17 cellular contexts compared by ENCODE assay signal in the genomic region with DNA sequence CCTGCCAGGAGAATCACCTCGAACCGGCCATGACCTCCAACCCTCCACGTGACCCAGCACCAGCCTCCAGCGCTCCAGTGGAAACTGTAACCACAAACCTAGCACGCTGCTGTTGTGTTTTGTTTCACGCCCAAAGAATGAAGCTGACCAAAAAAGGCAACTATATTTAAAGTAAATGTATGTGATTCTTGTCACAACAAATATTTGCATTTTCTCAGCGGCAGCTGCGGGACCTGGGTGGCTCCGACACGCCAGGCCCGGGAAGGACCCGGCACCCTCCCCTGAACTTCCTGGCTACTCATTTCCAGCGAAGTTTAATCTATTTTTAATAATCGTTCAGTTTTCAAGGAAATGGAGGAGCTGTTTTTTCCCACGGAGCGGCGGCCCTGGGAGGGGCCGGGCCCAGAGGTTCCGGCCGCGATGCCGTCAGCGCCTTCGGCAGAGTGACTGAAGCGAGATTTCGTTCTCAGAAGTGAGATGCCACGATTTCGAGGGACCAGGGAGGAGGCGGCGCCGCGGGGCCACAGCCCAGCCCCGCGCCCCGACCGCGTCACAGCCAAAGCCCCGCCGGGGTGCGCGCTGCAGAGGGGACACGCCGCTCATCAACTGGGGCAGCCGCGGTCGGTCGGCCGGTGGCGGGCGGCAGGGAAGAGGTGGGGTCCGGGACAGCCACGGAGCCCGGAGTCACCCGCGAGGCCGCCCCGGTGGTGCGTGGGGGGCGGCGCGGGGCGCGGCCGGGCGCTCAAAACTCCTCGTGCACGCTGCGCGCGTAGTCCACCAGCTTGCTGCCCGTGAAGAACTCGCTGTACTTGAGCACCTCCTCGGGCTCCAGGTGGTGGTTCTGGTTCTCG. TPM values are rescaled to one million over a fixed set of nuclear protein-coding genes. Genes with fewer than 3 reads are reported as not detected.
DNase-seq lines count a peak whose midpoint lies in the region; ATAC-seq, FAIRE-seq and TF ChIP-seq lines count a peak whose summit lies in the region.
"Had no signal": no experiment of that assay in that cellular context is flagged by ENCODE, and none has a peak within 500 bp of the region (broad histone marks: within the 10 kb centered on the region; RNA-seq: fewer than 3 reads in every experiment).

No MANE protein-coding gene starts in this region.

- CTCF ChIA-PET in K562 (lab: Yijun Ruan, JAX; ENCODE audit: low intra/inter-chr PET ratio): no interaction called here

- no peak for DNase-seq in heart left ventricle
- no peak for DNase-seq in Right ventricle myocardium inferior (ENCODE audit: missing footprints)
- no peak for DNase-seq in activated CD4-positive, alpha-beta T cell treated with anti-CD3 and anti-CD28 coated beads, Interleukin-2, amount 10 ng/mL, durations not matched to agents 24 days and 14 days
- peak in 1 of 4 experiments; percentile 37 for DNase-seq in K562 (ENCODE audit: extremely low read depth in 1 of 4, low spot score in 3 of 4)
- DNase-seq in NCI-H1417 treated with DMSO at 0.1 percent for 48 hours (lab: John Stamatoyannopoulos, UW): no peak
- DNase-seq in Karpas-422: no peak
- no peak for DNase-seq in NCI-H82 (lab: John Stamatoyannopoulos, UW)
- DNase-seq: activated CD8-positive, alpha-beta memory T cell treated with anti-CD3 and anti-CD28 coated beads, Interleukin-2, amount 50 U/mL, for 4 hours; DND-41; NCI-H1105; NK-92 treated with Interleukin-12 subunit alpha and Interleukin-12 subunit beta, amount 100 ng/mL, for 24 hours; testis had no signal

- peak overlapping the region; percentile 85 for H3K4me3 Mint-ChIP-seq in activated CD4-positive, alpha-beta T cell treated with anti-CD3 and anti-CD28 coated beads, Interleukin-2, amount 10 ng/mL, durations not matched to agents 24 days and 14 days

- H3K9me3 Mint-ChIP-seq in activated CD4-positive, alpha-beta T cell treated with anti-CD3 and anti-CD28 coated beads, Interleukin-2, amount 10 ng/mL, durations not matched to agents 24 days and 14 days: no peaks in the 10 kb centered on the region

- no peak overlapping the region for H3K4me2 ChIP-seq in K562 (ENCODE audit: insufficient read depth, low read length)
- H3K4me2 ChIP-seq in Karpas-422 (ENCODE audit: low read depth, low read length, poor library complexity, severe bottlenecking): no peak overlapping the region

- no peak for TF ChIP-seq POLR2A in heart left ventricle (IDR thresholded peaks at IDR 0.05)
- TF ChIP-seq POLR2A in K562 (conservative IDR thresholded peaks at IDR 0.05): no peak

- WGBS in heart left ventricle, 4 donors: 75 to 86% (median 84%) methylated on average over 66 to 74 of the region's 74 CpGs
- WGBS in K562 (ENCODE audit: insufficient coverage, low coverage, missing lambda C conversion rate): 91% methylated on average over 40 of the region's 74 CpGs

- no peak for TF ChIP-seq RAD21 in K562 (CRISPR knock-in tag; conservative IDR thresholded peaks at IDR 0.05 in 1 of 2, IDR thresholded peaks at IDR 0.05 in 1 of 2)

- TF ChIP-seq EP300 in K562 (IDR thresholded peaks at IDR 0.05; ENCODE audit: low read length): no peak

- H3K36me3 Mint-ChIP-seq in activated CD4-positive, alpha-beta T cell treated with anti-CD3 and anti-CD28 coated beads, Interleukin-2, amount 10 ng/mL, durations not matched to agents 24 days and 14 days (ENCODE audit: low read depth): peaks cover 65% of the 10 kb centered on the region

- no peaks in the 10 kb centered on the region for H3K9me2 ChIP-seq in Karpas-422 (replicated peaks; ENCODE audit: insufficient read depth, low read length)

- no peak for TF ChIP-seq CTCF in heart left ventricle (IDR thresholded peaks at IDR 0.05)
- TF ChIP-seq CTCF in K562 (IDR thresholded peaks at IDR 0.05 in 2 of 3, conservative IDR thresholded peaks at IDR 0.05 in 1 of 3; ENCODE audit: insufficient read depth in 2 of 3, low read depth in 1 of 3, low read length in 3 of 3): no peak

- no peaks in the 10 kb centered on the region for H3K79me2 ChIP-seq in K562 (ENCODE audit: control insufficient read depth, insufficient read depth, low read length)
- no peaks in the 10 kb centered on the region for H3K79me2 ChIP-seq in Karpas-422 (ENCODE audit: low read length)

- no peaks in the 10 kb centered on the region for H3K9me1 ChIP-seq in K562 (ENCODE audit: control insufficient read depth, insufficient read depth, low read length)

- POLR2A ChIA-PET in K562 (lab: Yijun Ruan, JAX): interaction anchor here (0.6 to 2.4 kb wide), 4 partner anchors 9 to 302 kb away, joined by 3 to 12 read pairs (median 6); a partner anchor contains a TSS

- H3K27ac ChIP-seq in heart left ventricle: peak overlapping the region in 11 of 12 donors; percentile 24 to 86 (median 62)
- H3K27ac ChIP-seq in K562 (ENCODE audit: extremely low read depth, low read depth, low read length): no peak overlapping the region
- peak overlapping the region; percentile 30 for H3K27ac ChIP-seq in skeletal muscle tissue (ENCODE audit: low read depth, low read length)
- no peak overlapping the region for H3K27ac ChIP-seq in Karpas-422 (ENCODE audit: low read length)
- H3K27ac ChIP-seq: testis had no signal

- FAIRE-seq in K562 (lab: Jason Lieb, UNC): no peak

- H3K4me3 ChIP-seq in heart left ventricle (peak overlapping the region in 5 of 12 donors; percentile 4 to 32 (median 12)), K562 (no peak overlapping the region), skeletal muscle tissue (ENCODE audit: low read length in 3 of 3) (no peak overlapping the region), Karpas-422 (ENCODE audit: low read length) (no peak overlapping the region)
- H3K4me3 ChIP-seq: testis had no signal

- H3K4me1 Mint-ChIP-seq in activated CD4-positive, alpha-beta T cell treated with anti-CD3 and anti-CD28 coated beads, Interleukin-2, amount 10 ng/mL, durations not matched to agents 24 days and 14 days: peaks cover 37% of the 10 kb centered on the region

- H3K4me1 ChIP-seq in heart left ventricle (peaks cover 0 to 46% (median 21%) of the 10 kb centered on the region in 12 donors), K562 (replicated peaks in 1 of 2; ENCODE audit: control insufficient read depth in 2 of 2, insufficient read depth in 2 of 2, low read length in 2 of 2) (peaks cover 0 to 72% of the 10 kb centered on the region in 2 experiments; a peak in 2 of 5 replicates), skeletal muscle tissue (ENCODE audit: control insufficient read depth in 3 of 3, insufficient read depth in 3 of 3, low read length in 3 of 3) (peaks cover 7 to 14% (median 13%) of the 10 kb centered on the region in 3 donors), Karpas-422 (ENCODE audit: low read length) (no peaks in the 10 kb centered on the region)

- H4K20me1 ChIP-seq in K562 (replicated peaks; ENCODE audit: control insufficient read depth, insufficient read depth, low read length) (no peaks in the 10 kb centered on the region; the same call in 1 of the 2 replicates), Karpas-422 (ENCODE audit: insufficient read depth, low read depth, low read length) (peaks cover 23% of the 10 kb centered on the region; the same call in 1 of the 2 replicates)

- H2AFZ ChIP-seq in K562 (ENCODE audit: low read depth, low read length) (no peak overlapping the region), Karpas-422 (ENCODE audit: low read length) (no peak overlapping the region)

- H3K9ac ChIP-seq in K562 (ENCODE audit: insufficient read depth in 1 of 2, low read depth in 2 of 2, low read length in 2 of 2) (no peak overlapping the region), skeletal muscle tissue (ENCODE audit: low read depth in 1 of 3, low read length in 3 of 3) (no peak overlapping the region), Karpas-422 (ENCODE audit: low read length) (no peak overlapping the region)

- BruUV-seq in K562 (replicated peaks; lab: Mats Ljungman, UMichigan): TSS peak; percentile 62

- peaks cover 0 to 62% (median 50%) of the 10 kb centered on the region in 9 donors for H3K36me3 ChIP-seq in heart left ventricle
- peaks cover 64% of the 10 kb centered on the region; the same call in 2 of the 3 replicates for H3K36me3 ChIP-seq in K562 (ENCODE audit: control insufficient read depth, insufficient read depth, low read length)
- peaks cover 38 to 45% (median 43%) of the 10 kb centered on the region in 3 donors for H3K36me3 ChIP-seq in skeletal muscle tissue (ENCODE audit: control insufficient read depth in 3 of 3, insufficient read depth in 3 of 3, low read length in 3 of 3)
- H3K36me3 ChIP-seq in Karpas-422 (ENCODE audit: insufficient read depth, low read length): no peaks in the 10 kb centered on the region

- in situ Hi-C loops in K562 (cut with MboI): no loop called here

- no peaks in the 10 kb centered on the region for H3K9me3 ChIP-seq in heart left ventricle
- H3K9me3 ChIP-seq in K562 (replicated peaks; ENCODE audit: control insufficient read depth, insufficient read depth, low read depth, low read length): no peaks in the 10 kb centered on the region
- H3K9me3 ChIP-seq in skeletal muscle tissue (ENCODE audit: control insufficient read depth in 3 of 3, low read length in 3 of 3): no peaks in the 10 kb centered on the region
- no peaks in the 10 kb centered on the region for H3K9me3 ChIP-seq in Karpas-422 (ENCODE audit: low read length)
- H3K9me3 ChIP-seq: testis had no signal

- ATAC-seq in heart left ventricle (peak in 1 of 4 donors; percentile 34), Right ventricle myocardium inferior (no peak), K562 (no peak)

- H3K27ac Mint-ChIP-seq in activated CD4-positive, alpha-beta T cell treated with anti-CD3 and anti-CD28 coated beads, Interleukin-2, amount 10 ng/mL, durations not matched to agents 24 days and 14 days: peak overlapping the region; percentile 98

- H3K27me3 Mint-ChIP-seq in activated CD4-positive, alpha-beta T cell treated with anti-CD3 and anti-CD28 coated beads, Interleukin-2, amount 10 ng/mL, durations not matched to agents 24 days and 14 days: no peaks in the 10 kb centered on the region

- H3K27me3 ChIP-seq in heart left ventricle (peaks cover 0 to 2% (median 0%) of the 10 kb centered on the region in 9 donors), K562 (ENCODE audit: control insufficient read depth in 2 of 2, insufficient read depth in 2 of 2, low read length in 2 of 2) (no peaks in the 10 kb centered on the region), skeletal muscle tissue (ENCODE audit: control insufficient read depth in 3 of 3, insufficient read depth in 3 of 3, low read length in 3 of 3) (no peaks in the 10 kb centered on the region), Karpas-422 (ENCODE audit: low read length) (no peaks in the 10 kb centered on the region)
- H3K27me3 ChIP-seq: testis had no signal

- intact Hi-C loops in heart left ventricle (cut with DNase I) (no loop called here), Right ventricle myocardium inferior (cut with DNase I) (no loop called here), K562 (cut with micrococcal nuclease) (no loop called here)
- intact Hi-C loops in activated CD4-positive, alpha-beta T cell treated with anti-CD3 and anti-CD28 coated beads, Interleukin-2, amount 10 ng/mL, durations not matched to agents 24 days and 14 days (cut with micrococcal nuclease): loop anchor here (10.0 kb wide), 1 partner anchor 202 kb away; a partner anchor contains a TSS

RNA-seq across cellular contexts. Expression of a gene that starts 3.0 kb away (rescaled TPM):
- 10 to 100 TPM in 1 of 9 donors, 1 to 10 TPM in 8; 1.1 to 23.8 (median 2.7) TPM for total RNA-seq in heart left ventricle
- polyA plus RNA-seq in heart left ventricle: 1 to 10 TPM; 3.2 to 4.0 TPM
- 1.4 TPM for total RNA-seq in Right ventricle myocardium inferior
- total RNA-seq in activated CD4-positive, alpha-beta T cell treated with anti-CD3 and anti-CD28 coated beads, Interleukin-2, amount 10 ng/mL, durations not matched to agents 24 days and 14 days: 692 and 702 TPM in 2 replicates
- 0.44 TPM in 1 of 2 replicates, not detected in the other for total RNA-seq in K562 (2011; cell fraction: chromatin; rRNA removed; ENCODE audit: low replicate concordance)
- 0.66 and 1.7 TPM in 2 replicates for total RNA-seq in K562 (2011; cell fraction: nucleolus; rRNA removed)
- total RNA-seq in K562 (2011; cell fraction: nucleoplasm; rRNA removed): not detected in 2 replicates
- 0.23 TPM in 1 of 2 replicates, not detected in the other for total RNA-seq in K562 (2014; rRNA removed)
- total RNA-seq in K562 (2014; rRNA removed; fragmentation: Illumina TruSeq; extraction: Trizol): not detected in 2 replicates
- 0.07 TPM in 1 of 2 replicates, not detected in the other for total RNA-seq in K562 (2015; rRNA removed; fragmentation: Illumina TruSeq; extraction: Trizol)
- total RNA-seq in K562 (2021): 0.44 and 0.47 TPM in 2 replicates
- 0.08 TPM in 1 of 2 replicates, not detected in the other for polyA plus RNA-seq in K562 (2011; rRNA removed)
- polyA plus RNA-seq in K562 (2011; cell fraction: cytosol; rRNA removed): 0.19 and 0.39 TPM in 2 replicates
- polyA plus RNA-seq in K562 (2011; cell fraction: nucleus; rRNA removed): 0.74 and 1.3 TPM in 2 replicates
- 0.65 TPM in 1 of 2 replicates, not detected in the other for polyA plus RNA-seq in K562 (2012)
- polyA plus RNA-seq in K562 (2014; fragmentation: Illumina TruSeq; extraction: Trizol): not detected in 2 replicates
- not detected for polyA plus RNA-seq in K562 (2014; fragmentation: Nextera tagmentation; extraction: Ambion mirVana)
- 0.16 TPM in 1 of 2 replicates, not detected in the other for polyA plus RNA-seq in K562 (2014; rRNA removed)
- polyA minus RNA-seq in K562 (2011; rRNA and poly(A)+ RNA removed): not detected in 2 replicates
- not detected in 2 replicates for polyA minus RNA-seq in K562 (2011; cell fraction: cytosol; rRNA and poly(A)+ RNA removed)
- 0.22 and 0.27 TPM in 2 replicates for polyA minus RNA-seq in K562 (2011; cell fraction: nucleus; rRNA and poly(A)+ RNA removed)
- 0.52 TPM for total RNA-seq in skeletal muscle tissue
- total RNA-seq in Karpas-422 (2014; rRNA removed; shearing (Covaris generic); ENCODE audit: low replicate concordance): not detected in 2 replicates
- total RNA-seq: cerebellum had no signal

RNA-seq across cellular contexts. Expression of a gene that starts 10.6 kb away (rescaled TPM):
- total RNA-seq in heart left ventricle: under 1 TPM in 2 of 9 donors, not detected in 7; 0.77 to 0.93 TPM
- polyA plus RNA-seq in heart left ventricle: under 1 TPM in 1 of 2 donors, not detected in 1; 0.24 TPM
- total RNA-seq in Right ventricle myocardium inferior: not detected
- total RNA-seq in activated CD4-positive, alpha-beta T cell treated with anti-CD3 and anti-CD28 coated beads, Interleukin-2, amount 10 ng/mL, durations not matched to agents 24 days and 14 days: 250 and 254 TPM in 2 replicates
- total RNA-seq in K562 (2011; cell fraction: chromatin; rRNA removed; ENCODE audit: low replicate concordance): not detected in 2 replicates
- total RNA-seq in K562 (2011; cell fraction: nucleolus; rRNA removed): 0.50 TPM in 1 of 2 replicates, not detected in the other
- not detected in 2 replicates for total RNA-seq in K562 (2011; cell fraction: nucleoplasm; rRNA removed)
- not detected in 2 replicates for total RNA-seq in K562 (2014; rRNA removed)
- total RNA-seq in K562 (2014; rRNA removed; fragmentation: Illumina TruSeq; extraction: Trizol): not detected in 2 replicates
- not detected in 2 replicates for total RNA-seq in K562 (2015; rRNA removed; fragmentation: Illumina TruSeq; extraction: Trizol)
- total RNA-seq in K562 (2021): 0.27 TPM in 1 of 2 replicates, not detected in the other
- polyA plus RNA-seq in K562 (2011; rRNA removed): not detected in 2 replicates
- not detected in 2 replicates for polyA plus RNA-seq in K562 (2011; cell fraction: cytosol; rRNA removed)
- 0.25 and 0.26 TPM in 2 replicates for polyA plus RNA-seq in K562 (2011; cell fraction: nucleus; rRNA removed)
- polyA plus RNA-seq in K562 (2012): 0.19 TPM in 1 of 2 replicates, not detected in the other
- polyA plus RNA-seq in K562 (2014; fragmentation: Illumina TruSeq; extraction: Trizol): not detected in 2 replicates
- not detected for polyA plus RNA-seq in K562 (2014; fragmentation: Nextera tagmentation; extraction: Ambion mirVana)
- 0.24 TPM in 1 of 2 replicates, not detected in the other for polyA plus RNA-seq in K562 (2014; rRNA removed)
- polyA minus RNA-seq in K562 (2011; rRNA and poly(A)+ RNA removed): not detected in 2 replicates
- polyA minus RNA-seq in K562 (2011; cell fraction: cytosol; rRNA and poly(A)+ RNA removed): not detected in 2 replicates
- polyA minus RNA-seq in K562 (2011; cell fraction: nucleus; rRNA and poly(A)+ RNA removed): not detected in 2 replicates
- total RNA-seq in skeletal muscle tissue: 1.6 TPM
- total RNA-seq in Karpas-422 (2014; rRNA removed; shearing (Covaris generic); ENCODE audit: low replicate concordance): 0.30 and 0.90 TPM in 2 replicates
- total RNA-seq: cerebellum, fibroblast of villous mesenchyme, left lobe of liver, osteoblast, testis had no signal

RNA-seq across cellular contexts. Expression of a gene that starts 14.8 kb away (rescaled TPM):
- 100 to 1,000 TPM; 102 to 167 (median 120) TPM for total RNA-seq in heart left ventricle
- polyA plus RNA-seq in heart left ventricle: 100 to 1,000 TPM; 102 to 212 TPM
- 125 TPM for total RNA-seq in Right ventricle myocardium inferior
- 175 and 194 TPM in 2 replicates for total RNA-seq in activated CD4-positive, alpha-beta T cell treated with anti-CD3 and anti-CD28 coated beads, Interleukin-2, amount 10 ng/mL, durations not matched to agents 24 days and 14 days
- total RNA-seq in K562 (2011; cell fraction: chromatin; rRNA removed; ENCODE audit: low replicate concordance): 114 and 239 TPM in 2 replicates
- total RNA-seq in K562 (2011; cell fraction: nucleolus; rRNA removed): 360 and 385 TPM in 2 replicates
- 146 and 213 TPM in 2 replicates for total RNA-seq in K562 (2011; cell fraction: nucleoplasm; rRNA removed)
- total RNA-seq in K562 (2014; rRNA removed): 82.6 and 118 TPM in 2 replicates
- total RNA-seq in K562 (2014; rRNA removed; fragmentation: Illumina TruSeq; extraction: Trizol): 18.1 and 30.3 TPM in 2 replicates
- total RNA-seq in K562 (2015; rRNA removed; fragmentation: Illumina TruSeq; extraction: Trizol): 62.2 and 65.2 TPM in 2 replicates
- total RNA-seq in K562 (2021): 152 and 160 TPM in 2 replicates
- 43.8 and 77.2 TPM in 2 replicates for polyA plus RNA-seq in K562 (2011; rRNA removed)
- 44.3 and 73.9 TPM in 2 replicates for polyA plus RNA-seq in K562 (2011; cell fraction: cytosol; rRNA removed)
- polyA plus RNA-seq in K562 (2011; cell fraction: nucleus; rRNA removed): 122 and 161 TPM in 2 replicates
- polyA plus RNA-seq in K562 (2012): 112 and 208 TPM in 2 replicates
- polyA plus RNA-seq in K562 (2014; fragmentation: Illumina TruSeq; extraction: Trizol): 66.0 and 88.1 TPM in 2 replicates
- 1 to 10 TPM in 1 of 2 experiments, under 1 TPM in 1; 0.35 to 4.9 TPM for polyA plus RNA-seq in K562 (2014; fragmentation: Nextera tagmentation; extraction: Ambion mirVana)
- 93.4 and 101 TPM in 2 replicates for polyA plus RNA-seq in K562 (2014; rRNA removed)
- polyA minus RNA-seq in K562 (2011; rRNA and poly(A)+ RNA removed): 59.1 and 63.4 TPM in 2 replicates
- 37.0 and 61.3 TPM in 2 replicates for polyA minus RNA-seq in K562 (2011; cell fraction: cytosol; rRNA and poly(A)+ RNA removed)
- 48.9 and 83.4 TPM in 2 replicates for polyA minus RNA-seq in K562 (2011; cell fraction: nucleus; rRNA and poly(A)+ RNA removed)
- total RNA-seq in skeletal muscle tissue: 28.2 TPM
- 25.6 and 42.0 TPM in 2 replicates for total RNA-seq in Karpas-422 (2014; rRNA removed; shearing (Covaris generic); ENCODE audit: low replicate concordance)

RNA-seq across cellular contexts. Expression of a gene that starts 15.0 kb away (rescaled TPM):
- total RNA-seq in heart left ventricle (10 to 100 TPM in 7 of 9 donors, 1 to 10 TPM in 2; 8.1 to 21.4 (median 11.2) TPM), Right ventricle myocardium inferior (8.3 TPM), K562 (2014; rRNA removed) (29.8 and 33.0 TPM in 2 replicates), K562 (2014; rRNA removed; fragmentation: Illumina TruSeq; extraction: Trizol) (6.8 and 9.0 TPM in 2 replicates), K562 (2015; rRNA removed; fragmentation: Illumina TruSeq; extraction: Trizol) (12.8 and 13.9 TPM in 2 replicates), K562 (2021) (27.9 and 28.1 TPM in 2 replicates), skeletal muscle tissue (10.4 TPM)
- polyA plus RNA-seq in heart left ventricle (10 to 100 TPM in 1 of 2 donors, 1 to 10 TPM in 1; 6.7 to 15.7 TPM), K562 (2011; rRNA removed) (5.6 and 7.8 TPM in 2 replicates), K562 (2014; fragmentation: Illumina TruSeq; extraction: Trizol) (8.4 and 9.9 TPM in 2 replicates), K562 (2014; fragmentation: Nextera tagmentation; extraction: Ambion mirVana) (1 to 10 TPM in 1 of 2 experiments, under 1 TPM in 1; 0.68 to 1.0 TPM), K562 (2014; rRNA removed) (15.8 and 17.2 TPM in 2 replicates)
- total RNA-seq in activated CD4-positive, alpha-beta T cell treated with anti-CD3 and anti-CD28 coated beads, Interleukin-2, amount 10 ng/mL, durations not matched to agents 24 days and 14 days: 42.5 and 43.2 TPM in 2 replicates
- 17.5 and 35.5 TPM in 2 replicates for total RNA-seq in K562 (2011; cell fraction: chromatin; rRNA removed; ENCODE audit: low replicate concordance)
- total RNA-seq in K562 (2011; cell fraction: nucleolus; rRNA removed): 36.8 and 43.7 TPM in 2 replicates
- 21.1 and 24.3 TPM in 2 replicates for total RNA-seq in K562 (2011; cell fraction: nucleoplasm; rRNA removed)
- polyA plus RNA-seq in K562 (2011; cell fraction: cytosol; rRNA removed): 10.2 and 34.2 TPM in 2 replicates
- polyA plus RNA-seq in K562 (2011; cell fraction: nucleus; rRNA removed): 7.7 and 12.7 TPM in 2 replicates
- 13.9 and 16.7 TPM in 2 replicates for polyA plus RNA-seq in K562 (2012)
- polyA minus RNA-seq in K562 (2011; rRNA and poly(A)+ RNA removed): 6.9 and 10.1 TPM in 2 replicates
- polyA minus RNA-seq in K562 (2011; cell fraction: cytosol; rRNA and poly(A)+ RNA removed): 9.6 and 12.9 TPM in 2 replicates
- polyA minus RNA-seq in K562 (2011; cell fraction: nucleus; rRNA and poly(A)+ RNA removed): 23.0 and 24.2 TPM in 2 replicates
- 8.6 and 17.7 TPM in 2 replicates for total RNA-seq in Karpas-422 (2014; rRNA removed; shearing (Covaris generic); ENCODE audit: low replicate concordance)

RNA-seq across cellular contexts. Expression of a gene that starts 29.5 kb away (rescaled TPM):
- 1 to 10 TPM in 2 of 9 donors, under 1 TPM in 5, not detected in 2; 0.72 to 3.5 (median 0.85) TPM for total RNA-seq in heart left ventricle
- polyA plus RNA-seq in heart left ventricle: under 1 TPM; 0.84 to 0.93 TPM
- total RNA-seq in Right ventricle myocardium inferior: 0.57 TPM
- total RNA-seq in activated CD4-positive, alpha-beta T cell treated with anti-CD3 and anti-CD28 coated beads, Interleukin-2, amount 10 ng/mL, durations not matched to agents 24 days and 14 days: 1.3 and 2.8 TPM in 2 replicates
- 2.5 and 12.6 TPM in 2 replicates for total RNA-seq in K562 (2011; cell fraction: chromatin; rRNA removed; ENCODE audit: low replicate concordance)
- 9.5 and 10.8 TPM in 2 replicates for total RNA-seq in K562 (2011; cell fraction: nucleolus; rRNA removed)
- 4.3 and 7.0 TPM in 2 replicates for total RNA-seq in K562 (2011; cell fraction: nucleoplasm; rRNA removed)
- total RNA-seq in K562 (2014; rRNA removed): 1.3 and 1.6 TPM in 2 replicates
- total RNA-seq in K562 (2014; rRNA removed; fragmentation: Illumina TruSeq; extraction: Trizol): not detected in 2 replicates
- 0.58 and 0.75 TPM in 2 replicates for total RNA-seq in K562 (2015; rRNA removed; fragmentation: Illumina TruSeq; extraction: Trizol)
- 2.2 and 3.7 TPM in 2 replicates for total RNA-seq in K562 (2021)
- polyA plus RNA-seq in K562 (2011; rRNA removed): 0.43 and 1.1 TPM in 2 replicates
- 0.50 and 1.2 TPM in 2 replicates for polyA plus RNA-seq in K562 (2011; cell fraction: cytosol; rRNA removed)
- 18.7 and 21.7 TPM in 2 replicates for polyA plus RNA-seq in K562 (2011; cell fraction: nucleus; rRNA removed)
- 1.6 and 4.8 TPM in 2 replicates for polyA plus RNA-seq in K562 (2012)
- polyA plus RNA-seq in K562 (2014; fragmentation: Illumina TruSeq; extraction: Trizol): 1.1 TPM in 1 of 2 replicates, not detected in the other
- under 1 TPM in 1 of 2 experiments, not detected in 1; 0.11 TPM for polyA plus RNA-seq in K562 (2014; fragmentation: Nextera tagmentation; extraction: Ambion mirVana)
- 1.3 and 4.3 TPM in 2 replicates for polyA plus RNA-seq in K562 (2014; rRNA removed)
- polyA minus RNA-seq in K562 (2011; rRNA and poly(A)+ RNA removed): not detected in 2 replicates
- polyA minus RNA-seq in K562 (2011; cell fraction: cytosol; rRNA and poly(A)+ RNA removed): not detected in 2 replicates
- polyA minus RNA-seq in K562 (2011; cell fraction: nucleus; rRNA and poly(A)+ RNA removed): 1.1 and 1.8 TPM in 2 replicates
- 1.0 TPM for total RNA-seq in skeletal muscle tissue
- 2.2 and 2.5 TPM in 2 replicates for total RNA-seq in Karpas-422 (2014; rRNA removed; shearing (Covaris generic); ENCODE audit: low replicate concordance)

Comparison
In these comparisons a context has a peak if more than half of its experiments do, and no peak if none do; other contexts are left out.
1. H3K27ac ChIP-seq: peak in heart left ventricle (11 of 12) and skeletal muscle tissue (single experiment); none in K562 (single experiment) and Karpas-422 (single experiment).
2. RNA of a gene that starts 3.0 kb away (total RNA-seq): 692 to 702 TPM in activated CD4-positive, alpha-beta T cell treated with anti-CD3 and anti-CD28 coated beads, Interleukin-2, amount 10 ng/mL, durations not matched to agents 24 days and 14 days; 1.1 to 23.8 TPM in heart left ventricle, 1.4 TPM in Right ventricle myocardium inferior (single experiment), 0.52 TPM in skeletal muscle tissue (single experiment), 0.07 to 1.7 TPM in K562 and not detected in Karpas-422; every median in the first group is over 10 times any median in the second.
3. RNA of a gene that starts 10.6 kb away (total RNA-seq): 250 to 254 TPM in activated CD4-positive, alpha-beta T cell treated with anti-CD3 and anti-CD28 coated beads, Interleukin-2, amount 10 ng/mL, durations not matched to agents 24 days and 14 days; 1.6 TPM in skeletal muscle tissue (single experiment), 0.30 to 0.90 TPM in Karpas-422, not detected in Right ventricle myocardium inferior (single experiment), 0.77 to 0.93 TPM in heart left ventricle and 0.27 to 0.50 TPM in K562; every median in the first group is over 10 times any median in the second.